ENCODE assay signal across 15 cellular contexts in genomic region chr5:132471944-132472343, GRCh38. TPM values are rescaled to one million over a fixed set of nuclear protein-coding genes. Genes with fewer than 3 reads are reported as not detected.
A peak's percentile ranks its signal among the peaks of the same experiment; 100 is the strongest.
DNase-seq lines count a peak whose midpoint lies in the region; ATAC-seq and TF ChIP-seq lines count a peak whose summit lies in the region.
"Had no signal": no experiment of that assay in that cellular context is flagged by ENCODE, and none has a peak within 500 bp of the region (broad histone marks: within the 10 kb centered on the region; RNA-seq: fewer than 3 reads in every experiment).

No MANE protein-coding gene starts in this region.

- POLR2A ChIA-PET in RWPE1 (lab: Yijun Ruan, JAX; ENCODE audit: low non-redundant PET): no interaction called here

- WGBS in spleen, 5 donors: 83 to 92% (median 86%) methylated on average over 7 of the region's 7 CpGs

- ATAC-seq in HG02970 (IDR thresholded peaks at IDR 0.05; ENCODE audit: low FRiP score, unreplicated experiment): no peak
- ATAC-seq: A549 had no signal

- H3K27ac ChIP-seq in RWPE1 (peak overlapping the region; percentile 16; the same call in 1 of the 2 replicates), spleen (peak overlapping the region; percentile 68 to 99 (median 92))
- peak overlapping the region; percentile 73 for H3K27ac ChIP-seq in effector memory CD4-positive, alpha-beta T cell (ENCODE audit: insufficient read depth, low read length, poor library complexity, severe bottlenecking)
- H3K27ac ChIP-seq: A549, body of pancreas, hepatocyte, testis had no signal

- H3K4me3 ChIP-seq in effector memory CD4-positive, alpha-beta T cell (ENCODE audit: insufficient read depth, low read depth, low read length, poor library complexity, severe bottlenecking): no peak overlapping the region
- H3K4me3 ChIP-seq in spleen: no peak overlapping the region
- H3K4me3 ChIP-seq: A549, body of pancreas, hepatocyte, MG63, testis had no signal

- no peaks in the 10 kb centered on the region for H3K9me3 ChIP-seq in effector memory CD4-positive, alpha-beta T cell (ENCODE audit: control insufficient read depth, low read length)
- H3K9me3 ChIP-seq in spleen: no peaks in the 10 kb centered on the region
- H3K9me3 ChIP-seq: A549, body of pancreas, testis had no signal

- no peaks in the 10 kb centered on the region for H3K36me3 ChIP-seq in effector memory CD4-positive, alpha-beta T cell (ENCODE audit: control insufficient read depth, insufficient read depth, low read length)
- H3K36me3 ChIP-seq in spleen: peaks cover 0 to 26% (median 0%) of the 10 kb centered on the region in 6 donors

- CTCF ChIA-PET in RWPE1 (lab: Yijun Ruan, JAX): no interaction called here

- peak; percentile 8 for DNase-seq in activated CD4-positive, alpha-beta T cell treated with anti-CD3 and anti-CD28 coated beads for 1 hour
- DNase-seq in activated CD4-positive, alpha-beta T cell treated with anti-CD3 and anti-CD28 coated beads, Interleukin-2, amount 50 U/mL, for 4 hours: no peak
- DNase-seq in RWPE1 (ENCODE audit: low spot score) (no peak), spleen (peak; percentile 71), DMS79 treated with DMSO at 0.1 percent for 48 hours (lab: John Stamatoyannopoulos, UW) (no peak), NCI-H128 (lab: John Stamatoyannopoulos, UW; ENCODE audit: unreplicated experiment) (no peak)
- no peak for DNase-seq in effector memory CD4-positive, alpha-beta T cell
- DNase-seq: mesendoderm, MG63, NCI-H226, testis had no signal

- H3K27me3 ChIP-seq in effector memory CD4-positive, alpha-beta T cell (replicated peaks; ENCODE audit: control insufficient read depth, insufficient read depth, low read length, poor library complexity, severe bottlenecking): no peaks in the 10 kb centered on the region
- no peaks in the 10 kb centered on the region for H3K27me3 ChIP-seq in spleen (replicated peaks in 1 of 7)
- H3K27me3 ChIP-seq: body of pancreas, hepatocyte, MG63, testis had no signal

- TF ChIP-seq CTCF in RWPE1 (conservative IDR thresholded peaks at IDR 0.05; ENCODE audit: low read depth) (no peak), spleen (IDR thresholded peaks at IDR 0.05 in 8 of 11, conservative IDR thresholded peaks at IDR 0.05 in 3 of 11) (no peak)

- intact Hi-C loops in spleen (cut with DNase I; ENCODE audit: low total_unique reads): no loop called here

- H3K4me1 ChIP-seq in effector memory CD4-positive, alpha-beta T cell (ENCODE audit: control insufficient read depth, insufficient read depth, low read length, poor library complexity, severe bottlenecking): peaks cover 74% of the 10 kb centered on the region
- peaks cover 70 to 100% (median 91%) of the 10 kb centered on the region in 6 donors for H3K4me1 ChIP-seq in spleen

- TF ChIP-seq POLR2A in spleen (IDR thresholded peaks at IDR 0.05): no peak

RNA-seq across cellular contexts. Expression of gene IRF1, which starts 18.6 kb away (rescaled TPM):
- total RNA-seq in spleen: 100 to 1,000 TPM; 146 to 307 (median 165) TPM
- 100 to 1,000 TPM in 1 of 3 donors, 10 to 100 TPM in 2; 57.9 to 113 (median 59.7) TPM for polyA plus RNA-seq in spleen

Comparison
In these comparisons a context has a peak if more than half of its experiments do, and no peak if none do; other contexts are left out.
1. DNase-seq: peak in activated CD4-positive, alpha-beta T cell treated with anti-CD3 and anti-CD28 coated beads for 1 hour (single experiment) and spleen (single experiment); none in activated CD4-positive, alpha-beta T cell treated with anti-CD3 and anti-CD28 coated beads, Interleukin-2, amount 50 U/mL, for 4 hours (0 of 2), RWPE1 (single experiment), effector memory CD4-positive, alpha-beta T cell (0 of 3), DMS79 treated with DMSO at 0.1 percent for 48 hours (single experiment) and NCI-H128 (single experiment).
2. H3K27ac ChIP-seq: peak in every context shown above with its lines; median percentile 92 in spleen; 73 in effector memory CD4-positive, alpha-beta T cell; 16 in RWPE1.